In genomic region chr9:130936285-130937117, GRCh38 we compare ENCODE assay signal across 11 cellular contexts. TPM values are rescaled to one million over a fixed set of nuclear protein-coding genes. Genes with fewer than 3 reads are reported as not detected.
DNase-seq lines count a peak whose midpoint lies in the region; ATAC-seq and TF ChIP-seq lines count a peak whose summit lies in the region.
"Had no signal": no experiment of that assay in that cellular context is flagged by ENCODE, and none has a peak within 500 bp of the region (broad histone marks: within the 10 kb centered on the region; RNA-seq: fewer than 3 reads in every experiment).

No MANE protein-coding gene starts in this region.

- no peak overlapping the region for H3K4me3 ChIP-seq in mucosa of descending colon
- H3K4me3 ChIP-seq: pancreas, uterus had no signal

- peaks cover 19% of the 10 kb centered on the region for H3K4me1 ChIP-seq in mucosa of descending colon (ENCODE audit: low read depth)

- no peak overlapping the region for H3K27ac Mint-ChIP-seq in IgD-negative memory B cell
- no peak overlapping the region for H3K27ac Mint-ChIP-seq in activated CD8-positive, alpha-beta T cell treated with anti-CD3 and anti-CD28 coated beads for 36 hours

- peaks cover 57% of the 10 kb centered on the region for H3K27me3 Mint-ChIP-seq in IgD-negative memory B cell
- peaks cover 47% of the 10 kb centered on the region for H3K27me3 Mint-ChIP-seq in activated CD8-positive, alpha-beta T cell treated with anti-CD3 and anti-CD28 coated beads for 36 hours

- intact Hi-C loops in mucosa of descending colon (cut with DNase I, micrococcal nuclease): no loop called here
- intact Hi-C loops in activated CD8-positive, alpha-beta T cell treated with anti-CD3 and anti-CD28 coated beads for 36 hours (cut with micrococcal nuclease): loop anchor here (10.0 kb wide), 1 partner anchor 232 kb away; no protein-coding TSS in a partner anchor

- no peak for TF ChIP-seq CTCF in mucosa of descending colon (IDR thresholded peaks at IDR 0.05)
- no peak for TF ChIP-seq CTCF in activated CD8-positive, alpha-beta T cell treated with anti-CD3 and anti-CD28 coated beads for 36 hours (IDR thresholded peaks at IDR 0.05)

- DNase-seq in COLO829 (ENCODE audit: low spot score) (peak; percentile 82), cerebellar cortex (ENCODE audit: low spot score) (peak; percentile 59), mucosa of descending colon (no peak), GOT3 (lab: John Stamatoyannopoulos, UW) (no peak)
- no peak for DNase-seq in activated CD8-positive, alpha-beta T cell treated with anti-CD3 and anti-CD28 coated beads for 36 hours
- DNase-seq: NCI-H526 treated with DMSO at 0.1 percent for 48 hours, pancreas, uterus had no signal

- no peaks in the 10 kb centered on the region for H3K36me3 ChIP-seq in mucosa of descending colon (ENCODE audit: low read depth)
- H3K36me3 ChIP-seq: pancreas, uterus had no signal

- peaks cover 5 to 21% (median 15%) of the 10 kb centered on the region in 3 donors for H3K4me1 Mint-ChIP-seq in IgD-negative memory B cell
- H3K4me1 Mint-ChIP-seq in activated CD8-positive, alpha-beta T cell treated with anti-CD3 and anti-CD28 coated beads for 36 hours (ENCODE audit: low read depth): peaks cover 7% of the 10 kb centered on the region

- POLR2A ChIA-PET in activated CD8-positive, alpha-beta T cell treated with anti-CD3 and anti-CD28 coated beads for 36 hours (lab: Charles Lee): interaction anchor here (1.0 kb wide), 1 partner anchor 189 kb away, joined by 3 read pairs; the partner anchor contains the start of gene NUP214

- CTCF ChIA-PET in activated CD8-positive, alpha-beta T cell treated with anti-CD3 and anti-CD28 coated beads for 36 hours (lab: Charles Lee): interaction anchor here (0.9 to 2.0 kb wide), 3 partner anchors 70 to 235 kb away, joined by 3 to 6 read pairs (median 5); no protein-coding TSS in a partner anchor

- ATAC-seq in mucosa of descending colon: peak; percentile 1
- ATAC-seq in HG03097 (IDR thresholded peaks at IDR 0.05; ENCODE audit: low FRiP score, unreplicated experiment): no peak
- ATAC-seq in HG02623 (IDR thresholded peaks at IDR 0.05; ENCODE audit: unreplicated experiment): no peak
- no peak for ATAC-seq in activated CD8-positive, alpha-beta T cell treated with anti-CD3 and anti-CD28 coated beads for 36 hours

- H3K36me3 Mint-ChIP-seq in IgD-negative memory B cell: no peaks in the 10 kb centered on the region
- no peaks in the 10 kb centered on the region for H3K36me3 Mint-ChIP-seq in activated CD8-positive, alpha-beta T cell treated with anti-CD3 and anti-CD28 coated beads for 36 hours (ENCODE audit: low read depth)

- H3K9me3 Mint-ChIP-seq in IgD-negative memory B cell: no peaks in the 10 kb centered on the region
- no peaks in the 10 kb centered on the region for H3K9me3 Mint-ChIP-seq in activated CD8-positive, alpha-beta T cell treated with anti-CD3 and anti-CD28 coated beads for 36 hours

- peak overlapping the region in 3 of 4 donors; percentile 7 to 58 (median 49) for H3K4me3 Mint-ChIP-seq in IgD-negative memory B cell
- no peak overlapping the region for H3K4me3 Mint-ChIP-seq in activated CD8-positive, alpha-beta T cell treated with anti-CD3 and anti-CD28 coated beads for 36 hours

- no peaks in the 10 kb centered on the region for H3K9me3 ChIP-seq in mucosa of descending colon
- H3K9me3 ChIP-seq: pancreas, uterus had no signal

RNA-seq across cellular contexts. Expression of gene FIBCD1, which starts 2.5 kb away (rescaled TPM):
- not detected for polyA plus RNA-seq in IgD-negative memory B cell
- total RNA-seq in mucosa of descending colon: 10 to 100 TPM in 1 of 3 donors, 1 to 10 TPM in 2; 2.6 to 10.7 (median 7.3) TPM
- total RNA-seq in activated CD8-positive, alpha-beta T cell treated with anti-CD3 and anti-CD28 coated beads for 36 hours: not detected
- polyA plus RNA-seq: pancreas had no signal

RNA-seq across cellular contexts. Expression of gene QRFP, which starts 39.9 kb away (rescaled TPM):
- polyA plus RNA-seq in IgD-negative memory B cell: not detected
- total RNA-seq in mucosa of descending colon: under 1 TPM in 2 of 3 donors, not detected in 1; 0.24 to 0.87 TPM
- not detected for total RNA-seq in activated CD8-positive, alpha-beta T cell treated with anti-CD3 and anti-CD28 coated beads for 36 hours
- total RNA-seq: pancreas, uterus had no signal
- polyA plus RNA-seq: pancreas had no signal

Comparison
In these comparisons a context has a peak if more than half of its experiments do, and no peak if none do; other contexts are left out.
1. DNase-seq: peak in COLO829 (single experiment) and cerebellar cortex (single experiment); none in mucosa of descending colon (0 of 3), activated CD8-positive, alpha-beta T cell treated with anti-CD3 and anti-CD28 coated beads for 36 hours (single experiment) and GOT3 (single experiment).